In the genomic region with DNA sequence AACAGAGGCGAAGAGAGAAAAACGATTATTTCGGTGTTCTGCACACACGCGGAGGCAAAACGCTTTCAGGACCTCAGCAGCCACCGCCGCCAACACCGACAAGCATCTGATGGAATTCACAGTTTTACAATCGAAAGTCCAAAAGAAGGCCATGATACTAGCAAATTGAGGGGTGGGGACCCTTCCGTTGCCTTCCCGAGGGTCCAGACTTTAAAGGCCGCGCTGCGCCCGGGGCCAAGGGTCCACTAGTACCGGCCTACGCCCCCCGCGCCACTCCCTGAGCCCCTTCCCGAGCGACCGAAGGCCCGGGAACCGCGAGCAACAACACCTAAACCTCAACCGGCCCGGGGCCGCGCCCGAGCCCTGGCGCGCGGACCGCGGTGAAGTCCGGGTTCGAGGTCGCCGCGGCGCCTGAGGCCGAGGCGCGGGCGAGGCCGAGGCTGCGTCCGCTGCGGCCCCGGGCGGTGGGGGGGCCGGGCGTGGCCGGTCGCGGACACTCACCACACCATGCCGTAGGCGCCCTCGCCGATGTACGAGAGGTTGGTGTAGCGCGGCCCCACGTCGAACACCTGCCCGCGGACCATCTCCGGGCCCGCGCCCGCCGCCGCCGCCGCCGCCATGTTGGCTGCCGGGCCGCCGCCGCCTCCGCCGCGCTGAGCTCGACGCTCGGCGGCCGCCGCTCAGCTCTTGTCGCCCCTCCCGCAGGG, we compare ENCODE assay signal across 8 cellular contexts. TPM values are rescaled to one million over a fixed set of nuclear protein-coding genes. Genes with fewer than 3 reads are reported as not detected.
DNase-seq lines count a peak whose midpoint lies in the region; ATAC-seq and TF ChIP-seq lines count a peak whose summit lies in the region.

No MANE protein-coding gene starts in this region.

- DNase-seq in SJSA1 (ENCODE audit: low read depth in 1 of 2, low spot score in 2 of 2) (peak in 1 of 2 experiments; percentile 76), breast epithelium (ENCODE audit: low spot score in 2 of 2) (no peak), left kidney (ENCODE audit: low read depth, low spot score) (peak; percentile 62), dedifferentiated amniotic fluid mesenchymal stem cell (ENCODE audit: extremely low spot score) (no peak), CD1c-positive myeloid dendritic cell (ENCODE audit: extremely low spot score) (no peak)
- DNase-seq in stimulated activated CD8-positive, alpha-beta memory T cell treated with anti-CD3 and anti-CD28 coated beads, Interleukin-12 subunit alpha, Interleukin-12 subunit beta, amount 100 ng/mL, for 4 hours (ENCODE audit: low read depth): peak; percentile 8

- intact Hi-C loops in breast epithelium (cut with DNase I; ENCODE audit: low total_unique reads): no loop called here

- H3K27ac ChIP-seq in SJSA1 (peak overlapping the region; percentile 33), breast epithelium (peak overlapping the region; percentile 88)

- no peaks in the 10 kb centered on the region for H3K27me3 ChIP-seq in SJSA1 (replicated peaks)
- no peaks in the 10 kb centered on the region for H3K27me3 ChIP-seq in breast epithelium

- H3K36me3 ChIP-seq in SJSA1: peaks cover 11% of the 10 kb centered on the region
- no peaks in the 10 kb centered on the region for H3K36me3 ChIP-seq in breast epithelium

- peaks cover 18% of the 10 kb centered on the region for H3K4me1 ChIP-seq in SJSA1 (replicated peaks)
- peaks cover 0 to 8% of the 10 kb centered on the region in 2 donors for H3K4me1 ChIP-seq in breast epithelium

- H3K4me3 ChIP-seq in SJSA1: peak overlapping the region; percentile 97
- peak overlapping the region; percentile 83 to 99 (median 92) for H3K4me3 ChIP-seq in breast epithelium

- peak; percentile 5 for ATAC-seq in GM18499 (IDR thresholded peaks at IDR 0.05; ENCODE audit: insufficient read depth, unreplicated experiment)
- peak; percentile 15 for ATAC-seq in HG02884 (IDR thresholded peaks at IDR 0.05; ENCODE audit: unreplicated experiment)

- no peak for TF ChIP-seq POLR2A in breast epithelium (IDR thresholded peaks at IDR 0.05)

- H3K9me3 ChIP-seq in SJSA1 (replicated peaks) (no peaks in the 10 kb centered on the region), breast epithelium (no peaks in the 10 kb centered on the region)

- no peak for TF ChIP-seq CTCF in breast epithelium (IDR thresholded peaks at IDR 0.05)

RNA-seq across cellular contexts. Expression of a gene that starts 0.5 kb away (rescaled TPM):
- 69.2 and 113 TPM in 2 replicates for total RNA-seq in SJSA1 (2014; rRNA removed; shearing (Covaris generic))
- total RNA-seq in breast epithelium: 10 to 100 TPM; 43.3 to 49.9 (median 44.0) TPM

Comparison
In these comparisons a context has a peak if more than half of its experiments do, and no peak if none do; other contexts are left out.
1. DNase-seq: peak in left kidney (single experiment) and stimulated activated CD8-positive, alpha-beta memory T cell treated with anti-CD3 and anti-CD28 coated beads, Interleukin-12 subunit alpha, Interleukin-12 subunit beta, amount 100 ng/mL, for 4 hours (single experiment); none in breast epithelium (0 of 2), dedifferentiated amniotic fluid mesenchymal stem cell (single experiment) and CD1c-positive myeloid dendritic cell (single experiment).